Comparison of ENCODE assay signal across 23 cellular contexts in genomic region chr1:189880135-189880534, GRCh38.
"Had no signal": no experiment of that assay in that cellular context is flagged by ENCODE, and none has a peak within 500 bp of the region (broad histone marks: within the 10 kb centered on the region; RNA-seq: fewer than 3 reads in every experiment).

No MANE protein-coding gene starts in this region.

- ATAC-seq: mucosa of descending colon; naive thymus-derived CD4-positive, alpha-beta T cell; natural killer cell treated with Interleukin-12 subunit alpha and Interleukin-12 subunit beta and Interleukin-15 and Interleukin-18, amount 100 ng/mL, for 72 hours; right cardiac atrium; sciatic nerve; stimulated activated naive B cell treated with anti-CD40 and anti-IgM and Interleukin-4, amounts not matched to agents 10 μg/mL and 1 μg/mL and 100 μg/mL, for 72 hours; stimulated activated naive CD8-positive, alpha-beta T cell treated with anti-CD3 and anti-CD28 coated beads, Interleukin-15, Interleukin-2, amounts not matched to agents 100 U/mL and 50 U/mL, for 24 hours had no signal

- DNase-seq: islet precursor cell; left ventricle myocardium inferior; midbrain; mucosa of descending colon; naive thymus-derived CD4-positive, alpha-beta T cell; ovary; right cardiac atrium; stimulated activated CD4-positive, alpha-beta T cell treated with anti-CD3 and anti-CD28 coated beads, Interleukin-12 subunit alpha, Interleukin-12 subunit beta, amount 100 ng/mL, for 4 hours; stimulated activated CD4-positive, alpha-beta T cell treated with anti-CD3 and anti-CD28 coated beads, Interleukin-15, amount 100 ng/mL, for 24 hours; stimulated activated CD4-positive, alpha-beta T cell treated with anti-CD3 and anti-CD28 coated beads, Interleukin-2, amount 100 ng/mL, for 24 hours; stimulated activated CD4-positive, alpha-beta T cell treated with anti-CD3 and anti-CD28 coated beads, Interleukin-4, amount 100 ng/mL, for 1 hour; stimulated activated naive B cell treated with anti-CD40 and anti-IgM and Interleukin-4, amounts not matched to agents 10 μg/mL and 1 μg/mL and 100 μg/mL, for 72 hours; stimulated activated naive CD8-positive, alpha-beta T cell treated with anti-CD3 and anti-CD28 coated beads, Interleukin-15, Interleukin-2, amounts not matched to agents 100 U/mL and 50 U/mL, for 24 hours; stomach; testis; thyroid gland; transverse colon; upper lobe of left lung had no signal

- H3K36me3 ChIP-seq: left ventricle myocardium inferior, ovary, stomach, thyroid gland, transverse colon, upper lobe of left lung, vagina had no signal

- H3K9me3 ChIP-seq: mucosa of descending colon, ovary, stomach, testis, thyroid gland, transverse colon, upper lobe of left lung, vagina had no signal

- H3K4me1 ChIP-seq: left ventricle myocardium inferior, stomach, testis, thyroid gland, transverse colon, upper lobe of left lung, vagina had no signal

- H3K4me3 ChIP-seq: left ventricle myocardium inferior, lung, mucosa of descending colon, ovary, skin epidermis, stomach, testis, thyroid gland, transverse colon, upper lobe of left lung, vagina had no signal

- H3K27me3 ChIP-seq: ovary, stomach, testis, thyroid gland, transverse colon, upper lobe of left lung, vagina had no signal

- H3K27ac ChIP-seq: left ventricle myocardium inferior, ovary, skin epidermis, stomach, testis, thyroid gland, transverse colon, upper lobe of left lung, vagina had no signal
